In genomic region chr10:76428541-76429330, GRCh38 we compare ENCODE assay signal across 10 cellular contexts.
DNase-seq lines count a peak whose midpoint lies in the region; ATAC-seq and TF ChIP-seq lines count a peak whose summit lies in the region.
"Had no signal": no experiment of that assay in that cellular context is flagged by ENCODE, and none has a peak within 500 bp of the region (broad histone marks: within the 10 kb centered on the region; RNA-seq: fewer than 3 reads in every experiment).

No MANE protein-coding gene starts in this region.

- DNase-seq in RWPE2 (ENCODE audit: low spot score) (no peak), fibroblast of the aortic adventitia (ENCODE audit: low read depth) (peak; percentile 98), smooth muscle cell (lab: John Stamatoyannopoulos, UW; ENCODE audit: unreplicated experiment) (no peak)
- no peak for DNase-seq in activated T-helper 2 cell treated with anti-CD3 and anti-CD28 coated beads, Interferon-gamma antibody, Interleukin-2, Interleukin-4, amounts not matched to agents 10 μg/mL and 5 μg/mL and 100 μg/mL, durations not matched to agents 14 hours and 24 hours and 36 hours (ENCODE audit: low spot score)
- DNase-seq: activated CD4-positive, alpha-beta T cell treated with anti-CD3 and anti-CD28 coated beads, Interleukin-2, amount 10 ng/mL, durations not matched to agents 7 days and 5 days; GOT3 had no signal

- H3K27ac ChIP-seq in HEK293 (ENCODE audit: extremely low read depth, low read depth, low read length) (no peak overlapping the region), RWPE2 (ENCODE audit: poor library complexity, severe bottlenecking) (no peak overlapping the region), smooth muscle cell (ENCODE audit: low read depth) (peak overlapping the region; percentile 57)

- no peaks in the 10 kb centered on the region for H3K79me2 ChIP-seq in smooth muscle cell (ENCODE audit: low read depth)

- no peak overlapping the region for H3K27ac Mint-ChIP-seq in activated T-helper 2 cell treated with anti-CD3 and anti-CD28 coated beads, Interferon-gamma antibody, Interleukin-2, Interleukin-4, amounts not matched to agents 10 μg/mL and 5 μg/mL and 100 μg/mL, durations not matched to agents 14 hours and 24 hours and 36 hours
- H3K27ac Mint-ChIP-seq: activated CD4-positive, alpha-beta T cell treated with anti-CD3 and anti-CD28 coated beads, Interleukin-2, amount 10 ng/mL, durations not matched to agents 7 days and 5 days had no signal

- H4K20me1 ChIP-seq in smooth muscle cell (ENCODE audit: low read depth), result no peaks in the 10 kb centered on the region

- H3K9me3 Mint-ChIP-seq in activated T-helper 2 cell treated with anti-CD3 and anti-CD28 coated beads, Interferon-gamma antibody, Interleukin-2, Interleukin-4, amounts not matched to agents 10 μg/mL and 5 μg/mL and 100 μg/mL, durations not matched to agents 14 hours and 24 hours and 36 hours, result peaks cover 7% of the 10 kb centered on the region
- H3K9me3 Mint-ChIP-seq: activated CD4-positive, alpha-beta T cell treated with anti-CD3 and anti-CD28 coated beads, Interleukin-2, amount 10 ng/mL, durations not matched to agents 7 days and 5 days had no signal

- H3K27me3 Mint-ChIP-seq in activated T-helper 2 cell treated with anti-CD3 and anti-CD28 coated beads, Interferon-gamma antibody, Interleukin-2, Interleukin-4, amounts not matched to agents 10 μg/mL and 5 μg/mL and 100 μg/mL, durations not matched to agents 14 hours and 24 hours and 36 hours (ENCODE audit: low read depth), result no peaks in the 10 kb centered on the region
- H3K27me3 Mint-ChIP-seq: activated CD4-positive, alpha-beta T cell treated with anti-CD3 and anti-CD28 coated beads, Interleukin-2, amount 10 ng/mL, durations not matched to agents 7 days and 5 days had no signal

- H3K4me2 ChIP-seq in smooth muscle cell, result peak overlapping the region; percentile 56

- ATAC-seq in RWPE2 (ENCODE audit: low read depth) (peak; percentile 64), HG03521 (IDR thresholded peaks at IDR 0.05; ENCODE audit: unreplicated experiment) (no peak), HG03097 (IDR thresholded peaks at IDR 0.05; ENCODE audit: low FRiP score, unreplicated experiment) (no peak)
- ATAC-seq: body of pancreas had no signal

- H3K4me3 ChIP-seq in HEK293 (ENCODE audit: low read depth, low read length) (no peak overlapping the region), RWPE2 (ENCODE audit: severe bottlenecking) (no peak overlapping the region), fibroblast of the aortic adventitia (ENCODE audit: low read depth, low read length) (no peak overlapping the region), smooth muscle cell (no peak overlapping the region)
- H3K4me3 ChIP-seq: body of pancreas had no signal

- H3K36me3 Mint-ChIP-seq in activated T-helper 2 cell treated with anti-CD3 and anti-CD28 coated beads, Interferon-gamma antibody, Interleukin-2, Interleukin-4, amounts not matched to agents 10 μg/mL and 5 μg/mL and 100 μg/mL, durations not matched to agents 14 hours and 24 hours and 36 hours (ENCODE audit: low read depth), result no peaks in the 10 kb centered on the region

- no peaks in the 10 kb centered on the region for H3K4me1 Mint-ChIP-seq in activated T-helper 2 cell treated with anti-CD3 and anti-CD28 coated beads, Interferon-gamma antibody, Interleukin-2, Interleukin-4, amounts not matched to agents 10 μg/mL and 5 μg/mL and 100 μg/mL, durations not matched to agents 14 hours and 24 hours and 36 hours (ENCODE audit: low read depth)
- H3K4me1 Mint-ChIP-seq: activated CD4-positive, alpha-beta T cell treated with anti-CD3 and anti-CD28 coated beads, Interleukin-2, amount 10 ng/mL, durations not matched to agents 7 days and 5 days had no signal

- H3K27me3 ChIP-seq in RWPE2 (ENCODE audit: insufficient read depth, poor library complexity, severe bottlenecking) (no peaks in the 10 kb centered on the region), smooth muscle cell (ENCODE audit: low read depth) (no peaks in the 10 kb centered on the region)
- H3K27me3 ChIP-seq: body of pancreas had no signal

- TF ChIP-seq CTCF in HEK293 (tag by site-specific recombination; IDR thresholded peaks at IDR 0.05) (no peak), RWPE2 (IDR thresholded peaks at IDR 0.05; ENCODE audit: poor library complexity, severe bottlenecking) (no peak), fibroblast of the aortic adventitia (IDR thresholded peaks at IDR 0.05; ENCODE audit: insufficient read depth, low read length) (no peak), smooth muscle cell (IDR thresholded peaks at IDR 0.05; ENCODE audit: borderline replicate concordance, insufficient read depth, poor library complexity, severe bottlenecking) (no peak)

- no peak overlapping the region for H2AFZ ChIP-seq in smooth muscle cell (ENCODE audit: low read depth)

- H3K9ac ChIP-seq in smooth muscle cell (ENCODE audit: low read depth), result no peak overlapping the region

- CTCF ChIA-PET in HEK293 (lab: Yijun Ruan, JAX), result no interaction called here

- peaks cover 12% of the 10 kb centered on the region for H3F3A ChIP-seq in smooth muscle cell (ENCODE audit: low read depth)

- no peaks in the 10 kb centered on the region for H3K9me3 ChIP-seq in HEK293 (ENCODE audit: control insufficient read depth, insufficient read depth, low read depth, low read length)
- H3K9me3 ChIP-seq in RWPE2 (ENCODE audit: severe bottlenecking), result no peaks in the 10 kb centered on the region
- H3K9me3 ChIP-seq in smooth muscle cell (replicated peaks; ENCODE audit: low read depth), result no peaks in the 10 kb centered on the region
- H3K9me3 ChIP-seq: body of pancreas had no signal

- no peak overlapping the region for H3K4me3 Mint-ChIP-seq in activated T-helper 2 cell treated with anti-CD3 and anti-CD28 coated beads, Interferon-gamma antibody, Interleukin-2, Interleukin-4, amounts not matched to agents 10 μg/mL and 5 μg/mL and 100 μg/mL, durations not matched to agents 14 hours and 24 hours and 36 hours (ENCODE audit: low read depth)
- H3K4me3 Mint-ChIP-seq: activated CD4-positive, alpha-beta T cell treated with anti-CD3 and anti-CD28 coated beads, Interleukin-2, amount 10 ng/mL, durations not matched to agents 7 days and 5 days had no signal

- no peaks in the 10 kb centered on the region for H3K36me3 ChIP-seq in HEK293 (ENCODE audit: control insufficient read depth in 2 of 2, insufficient read depth in 1 of 2, low read length in 2 of 2)
- H3K36me3 ChIP-seq in RWPE2 (ENCODE audit: low read depth), result no peaks in the 10 kb centered on the region
- H3K36me3 ChIP-seq in smooth muscle cell (ENCODE audit: low read depth), result no peaks in the 10 kb centered on the region

- WGBS in smooth muscle cell (ENCODE audit: low lambda C conversion rate), result 46% methylated on average over 4 of the region's 4 CpGs

- H3K4me1 ChIP-seq in HEK293 (ENCODE audit: control insufficient read depth, insufficient read depth, low read length), result peaks cover 10% of the 10 kb centered on the region
- H3K4me1 ChIP-seq in RWPE2 (ENCODE audit: insufficient read depth, poor library complexity, severe bottlenecking), result peaks cover 12% of the 10 kb centered on the region
- peaks cover 30% of the 10 kb centered on the region for H3K4me1 ChIP-seq in smooth muscle cell (ENCODE audit: low read depth)

- POLR2A ChIA-PET in HEK293 (lab: Yijun Ruan, JAX), result no interaction called here

- intact Hi-C loops in activated T-helper 2 cell treated with anti-CD3 and anti-CD28 coated beads, Interferon-gamma antibody, Interleukin-2, Interleukin-4, amounts not matched to agents 10 μg/mL and 5 μg/mL and 100 μg/mL, durations not matched to agents 14 hours and 24 hours and 36 hours (cut with micrococcal nuclease), result no loop called here

TF ChIP-seq in HEK293, 187 proteins besides CTCF, POLR2A, EP300 and RAD21 (continues in another document):
- no peak for TF ChIP-seq ZNF837 (tag by site-specific recombination; IDR thresholded peaks at IDR 0.05)
- no peak for TF ChIP-seq ZFP3 (tag by site-specific recombination; IDR thresholded peaks at IDR 0.05; ENCODE audit: low read depth)
- no peak for TF ChIP-seq ZNF184 (tag by site-specific recombination; IDR thresholded peaks at IDR 0.05)
- 0 out of 2 replicates have a peak, but pooled peaks have one; percentile 8 for TF ChIP-seq ZNF26 (tag by site-specific recombination; IDR thresholded peaks at IDR 0.05)
- 0 out of 2 replicates have a peak, but pooled peaks have one; percentile 26 for TF ChIP-seq ZBTB48 (tag by site-specific recombination; IDR thresholded peaks at IDR 0.05)
- TF ChIP-seq ZNF629 (tag by site-specific recombination; IDR thresholded peaks at IDR 0.05), result peak; percentile 43
- no peak for TF ChIP-seq ZNF707 (tag by site-specific recombination; IDR thresholded peaks at IDR 0.05)
- TF ChIP-seq ZNF362 (tag by site-specific recombination; IDR thresholded peaks at IDR 0.05), result 0 out of 2 replicates have a peak, but pooled peaks have one; percentile 45
- no peak for TF ChIP-seq ZNF792 (tag by site-specific recombination; IDR thresholded peaks at IDR 0.05)
- TF ChIP-seq ZNF133 (tag by site-specific recombination; IDR thresholded peaks at IDR 0.05), result 0 out of 2 replicates have a peak, but pooled peaks have one; percentile 62
